16 cellular contexts compared by ENCODE assay signal in the genomic region with DNA sequence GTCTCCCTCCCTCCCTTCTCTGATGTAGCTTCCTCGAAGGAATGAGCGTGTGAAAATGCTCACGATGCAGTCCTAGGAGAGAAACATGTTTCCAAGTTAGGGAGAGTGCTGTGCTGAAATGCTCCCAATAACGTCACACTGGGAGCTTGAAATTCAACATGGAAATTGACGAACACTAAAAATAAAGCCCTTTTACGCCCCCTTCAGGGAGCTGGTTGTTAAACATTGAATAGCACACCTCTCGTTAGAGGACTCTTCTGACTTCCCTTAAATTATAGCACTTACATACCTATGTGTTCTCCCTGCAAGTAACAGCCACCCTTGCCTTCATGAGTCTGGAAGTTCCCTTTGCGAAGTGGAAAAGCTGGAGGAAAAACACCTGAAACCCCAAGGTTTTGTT.
DNase-seq lines count a peak whose midpoint lies in the region; ATAC-seq and TF ChIP-seq lines count a peak whose summit lies in the region.
"Had no signal": no experiment of that assay in that cellular context is flagged by ENCODE, and none has a peak within 500 bp of the region (broad histone marks: within the 10 kb centered on the region; RNA-seq: fewer than 3 reads in every experiment).

No MANE protein-coding gene starts in this region.

- no peaks in the 10 kb centered on the region for H3K36me3 Mint-ChIP-seq in neural progenitor cell
- H3K36me3 Mint-ChIP-seq in naive thymus-derived CD8-positive, alpha-beta T cell = peaks cover 0 to 4% (median 2%) of the 10 kb centered on the region in 3 donors

- H3K4me3 Mint-ChIP-seq in neural progenitor cell = no peak overlapping the region
- no peak overlapping the region for H3K4me3 Mint-ChIP-seq in naive thymus-derived CD8-positive, alpha-beta T cell
- H3K4me3 Mint-ChIP-seq: activated naive CD8-positive, alpha-beta T cell; IgD-negative memory B cell had no signal

- H3K4me3 ChIP-seq in brain microvascular endothelial cell (ENCODE audit: low read depth, low read length) = no peak overlapping the region
- H3K4me3 ChIP-seq in neural progenitor cell = no peak overlapping the region
- H3K4me3 ChIP-seq: colonic mucosa, gastrocnemius medialis had no signal

- H3K4me2 ChIP-seq in neural progenitor cell = no peak overlapping the region

- H2AFZ ChIP-seq in neural progenitor cell (replicated peaks) = peak overlapping the region; percentile 17

- no peak overlapping the region for H3K9ac ChIP-seq in neural progenitor cell

- H3F3A ChIP-seq in neural progenitor cell (ENCODE audit: low read depth) = no peaks in the 10 kb centered on the region

- H3K4me1 ChIP-seq in neural progenitor cell = no peaks in the 10 kb centered on the region
- H3K4me1 ChIP-seq: colonic mucosa, gastrocnemius medialis had no signal

- DNase-seq in NCI-H748 (lab: John Stamatoyannopoulos, UW; ENCODE audit: unreplicated experiment) (peak; percentile 39), NCI-H748 treated with DMSO at 0.1 percent for 48 hours (lab: John Stamatoyannopoulos, UW) (no peak), brain microvascular endothelial cell (no peak), neural progenitor cell (ENCODE audit: low spot score) (peak; percentile 63), nucleus accumbens (lab: John Stamatoyannopoulos, UW) (no peak)
- no peak for DNase-seq in naive thymus-derived CD8-positive, alpha-beta T cell
- DNase-seq: colonic mucosa, gastrocnemius medialis, GF-D8, NCI-H774, T-helper 9 cell had no signal

- H3K27me3 ChIP-seq in brain microvascular endothelial cell (replicated peaks) (no peaks in the 10 kb centered on the region), neural progenitor cell (no peaks in the 10 kb centered on the region)
- H3K27me3 ChIP-seq: colonic mucosa had no signal

- no peak overlapping the region for H3K27ac Mint-ChIP-seq in neural progenitor cell
- H3K27ac Mint-ChIP-seq in naive thymus-derived CD8-positive, alpha-beta T cell = peak overlapping the region in 1 of 10 donors; percentile 36
- H3K27ac Mint-ChIP-seq: activated naive CD8-positive, alpha-beta T cell; IgD-negative memory B cell had no signal

- POLR2A ChIA-PET in naive thymus-derived CD8-positive, alpha-beta T cell (lab: Charles Lee) = no interaction called here

- H3K27ac ChIP-seq in brain microvascular endothelial cell (no peak overlapping the region), neural progenitor cell (no peak overlapping the region)
- H3K27ac ChIP-seq: colonic mucosa, gastrocnemius medialis, neutrophil had no signal

- H3K9me3 Mint-ChIP-seq in neural progenitor cell = no peaks in the 10 kb centered on the region
- H3K9me3 Mint-ChIP-seq in naive thymus-derived CD8-positive, alpha-beta T cell = peaks cover 0 to 16% (median 3%) of the 10 kb centered on the region in 9 donors

- H3K9me3 ChIP-seq in neural progenitor cell (ENCODE audit: low read depth) = no peaks in the 10 kb centered on the region
- H3K9me3 ChIP-seq: colonic mucosa, gastrocnemius medialis, neutrophil had no signal

- H3K79me2 ChIP-seq in neural progenitor cell (ENCODE audit: low read depth) = no peaks in the 10 kb centered on the region

- TF ChIP-seq CTCF in LNCAP (IDR thresholded peaks at IDR 0.05) = peak; percentile 56
- peak; percentile 6 for TF ChIP-seq CTCF in brain microvascular endothelial cell (IDR thresholded peaks at IDR 0.05; ENCODE audit: low read depth, low read length, missing control alignments)
- peak; percentile 64 for TF ChIP-seq CTCF in neural progenitor cell (IDR thresholded peaks at IDR 0.05)

- H3K4me1 Mint-ChIP-seq in neural progenitor cell = no peaks in the 10 kb centered on the region
- H3K4me1 Mint-ChIP-seq in naive thymus-derived CD8-positive, alpha-beta T cell = no peaks in the 10 kb centered on the region
- H3K4me1 Mint-ChIP-seq: IgD-negative memory B cell had no signal

- no peaks in the 10 kb centered on the region for H3K36me3 ChIP-seq in brain microvascular endothelial cell (replicated peaks)
- H3K36me3 ChIP-seq in neural progenitor cell = no peaks in the 10 kb centered on the region
- H3K36me3 ChIP-seq: colonic mucosa, gastrocnemius medialis, neutrophil had no signal

- peaks cover 8% of the 10 kb centered on the region for H3K27me3 Mint-ChIP-seq in neural progenitor cell (ENCODE audit: insufficient read depth, low read depth)
- H3K27me3 Mint-ChIP-seq in naive thymus-derived CD8-positive, alpha-beta T cell = peaks cover 3 to 31% (median 18%) of the 10 kb centered on the region in 5 donors

- no peak for ATAC-seq in GM18520 (IDR thresholded peaks at IDR 0.05; ENCODE audit: unreplicated experiment)
- ATAC-seq in naive thymus-derived CD8-positive, alpha-beta T cell = no peak
- ATAC-seq: gastrocnemius medialis had no signal

- in situ Hi-C loops in brain microvascular endothelial cell (cut with HindIII; ENCODE audit: low pct_ligation_motif_present, low sequenced_read_pairs) = no loop called here

- no peaks in the 10 kb centered on the region for H4K20me1 ChIP-seq in neural progenitor cell (ENCODE audit: low read depth)

Comparison
In these comparisons a context has a peak if more than half of its experiments do, and no peak if none do; other contexts are left out.
1. DNase-seq: peak in NCI-H748 (single experiment) and neural progenitor cell (single experiment); none in NCI-H748 treated with DMSO at 0.1 percent for 48 hours (single experiment), brain microvascular endothelial cell (single experiment), naive thymus-derived CD8-positive, alpha-beta T cell (0 of 10) and nucleus accumbens (0 of 56).
2. CTCF ChIP-seq: peak in every context shown above with its lines; median percentile 64 in neural progenitor cell; 56 in LNCAP; 6 in brain microvascular endothelial cell.